8 cellular contexts compared by ENCODE assay signal in genomic region chr6:126339796-126340750, GRCh38. TPM values are rescaled to one million over a fixed set of nuclear protein-coding genes. Genes with fewer than 3 reads are reported as not detected.
DNase-seq lines count a peak whose midpoint lies in the region; ATAC-seq and TF ChIP-seq lines count a peak whose summit lies in the region.

TSS of gene CENPW (plus strand) at chr6:126340115. CDS start at chr6:126340274, 159 bp downstream.

- no peaks in the 10 kb centered on the region for H3K9me3 Mint-ChIP-seq in natural killer cell

- H3K36me3 Mint-ChIP-seq in natural killer cell: no peaks in the 10 kb centered on the region

- no peak for TF ChIP-seq CTCF in natural killer cell (IDR thresholded peaks at IDR 0.05)

- H3K27me3 Mint-ChIP-seq in natural killer cell (ENCODE audit: low read depth in 2 of 2): no peaks in the 10 kb centered on the region

- peak; percentile 90 to 97 (median 93) for ATAC-seq in natural killer cell

- H3K4me3 Mint-ChIP-seq in natural killer cell: no peak within 1 kb of the TSS

- H3K27ac Mint-ChIP-seq in natural killer cell: no peak within 1 kb of the TSS

- peaks cover 5 to 10% of the 10 kb centered on the region in 2 donors for H3K4me1 Mint-ChIP-seq in natural killer cell

- intact Hi-C loops in natural killer cell (cut with micrococcal nuclease): no loop called here

- peak; percentile 97 for DNase-seq in ELF-1 (ENCODE audit: low read depth, low spot score)
- DNase-seq in GOT3 (lab: John Stamatoyannopoulos, UW): peak; percentile 75
- peak; percentile 84 to 89 for DNase-seq in Kasumi-1 (lab: John Stamatoyannopoulos, UW)
- peak; percentile 84 for DNase-seq in RPMI7951 (ENCODE audit: low read depth)
- peak; percentile 75 for DNase-seq in activated T-helper 1 cell treated with Interleukin-2 at 50 U/mL for 16 hours (ENCODE audit: low read depth)
- DNase-seq in fibroblast of peridontal ligament (ENCODE audit: extremely low read depth): peak; percentile 85
- DNase-seq in natural killer cell: peak; percentile 81
- peak; percentile 64 to 89 (median 77) for DNase-seq in stimulated activated naive CD4-positive, alpha-beta T cell (lab: John Stamatoyannopoulos, UW)

RNA-seq across cellular contexts. Expression of gene CENPW, which starts in this region (rescaled TPM):
- total RNA-seq in RPMI7951 (2014; rRNA removed; shearing (Covaris generic)): 60.1 and 66.8 TPM in 2 replicates
- 1 to 10 TPM; 1.4 to 2.5 (median 1.8) TPM for total RNA-seq in natural killer cell

Comparison
In these comparisons a context has a peak if more than half of its experiments do, and no peak if none do; other contexts are left out.
1. Peak in every context shown above with its lines: DNase-seq and ATAC-seq.
2. RNA of gene CENPW (total RNA-seq): 60.1 to 66.8 TPM in RPMI7951; 1.4 to 2.5 TPM in natural killer cell; every median in the first group is over 10 times any median in the second.